In the genomic region with DNA sequence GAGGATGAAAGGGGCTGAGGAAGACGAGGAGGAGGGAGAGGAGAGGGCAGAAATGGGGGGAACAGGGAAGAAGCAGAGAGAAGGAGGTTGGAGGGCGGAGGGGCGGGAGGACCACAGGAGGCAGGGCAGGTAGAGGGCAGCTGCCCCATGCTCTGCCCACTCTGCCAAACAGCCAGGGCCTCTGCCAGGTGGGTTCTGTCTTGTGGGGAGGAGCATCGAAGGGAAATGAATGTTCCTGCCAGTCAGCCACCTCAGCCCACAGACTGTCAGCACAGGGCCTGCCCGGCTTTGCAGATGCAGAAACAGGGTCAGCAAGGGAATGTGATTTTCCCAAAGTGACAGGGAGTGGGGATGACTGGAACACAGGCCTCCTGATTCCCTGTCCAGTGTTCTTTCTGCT, we compare ENCODE assay signal across 1 cellular context.
TF ChIP-seq lines count a peak whose summit lies in the region.

No MANE protein-coding gene starts in this region.

TF ChIP-seq in H1, 55 proteins besides CTCF, POLR2A, EP300 and RAD21:
- TF ChIP-seq ASH2L (IDR thresholded peaks at IDR 0.05; ENCODE audit: low read length): no peak
- no peak for TF ChIP-seq POU5F1 (IDR thresholded peaks at IDR 0.05; ENCODE audit: low read depth, low read length)
- TF ChIP-seq, protein P1, sequence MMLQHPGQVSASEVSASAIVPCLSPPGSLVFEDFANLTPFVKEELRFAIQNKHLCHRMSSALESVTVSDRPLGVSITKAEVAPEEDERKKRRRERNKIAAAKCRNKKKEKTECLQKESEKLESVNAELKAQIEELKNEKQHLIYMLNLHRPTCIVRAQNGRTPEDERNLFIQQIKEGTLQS (IDR thresholded peaks at IDR 0.05; ENCODE audit: insufficient read depth, low read depth, low read length): no peak
- no peak for TF ChIP-seq CBX5 (IDR thresholded peaks at IDR 0.05; ENCODE audit: low read depth, low read length)
- no peak for TF ChIP-seq ZNF274 (IDR thresholded peaks at IDR 0.05; ENCODE audit: borderline replicate concordance, extremely low read depth, low read length)
- no peak for TF ChIP-seq SAP30 (IDR thresholded peaks at IDR 0.05; ENCODE audit: insufficient read depth, insufficient replicate concordance, low read length)
- TF ChIP-seq KDM5A (IDR thresholded peaks at IDR 0.05; ENCODE audit: low read length): no peak
- TF ChIP-seq CHD2 (IDR thresholded peaks at IDR 0.05; ENCODE audit: low read length): no peak
- no peak for TF ChIP-seq SRF (IDR thresholded peaks at IDR 0.05; ENCODE audit: low read depth, low read length)
- no peak for TF ChIP-seq HDAC6 (IDR thresholded peaks at IDR 0.05; ENCODE audit: low read depth, low read length)
- TF ChIP-seq, protein P2, sequence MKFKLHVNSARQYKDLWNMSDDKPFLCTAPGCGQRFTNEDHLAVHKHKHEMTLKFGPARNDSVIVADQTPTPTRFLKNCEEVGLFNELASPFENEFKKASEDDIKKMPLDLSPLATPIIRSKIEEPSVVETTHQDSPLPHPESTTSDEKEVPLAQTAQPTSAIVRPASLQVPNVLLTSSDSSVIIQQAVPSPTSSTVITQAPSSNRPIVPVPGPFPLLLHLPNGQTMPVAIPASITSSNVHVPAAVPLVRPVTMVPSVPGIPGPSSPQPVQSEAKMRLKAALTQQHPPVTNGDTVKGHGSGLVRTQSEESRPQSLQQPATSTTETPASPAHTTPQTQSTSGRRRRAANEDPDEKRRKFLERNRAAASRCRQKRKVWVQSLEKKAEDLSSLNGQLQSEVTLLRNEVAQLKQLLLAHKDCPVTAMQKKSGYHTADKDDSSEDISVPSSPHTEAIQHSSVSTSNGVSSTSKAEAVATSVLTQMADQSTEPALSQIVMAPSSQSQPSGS (IDR thresholded peaks at IDR 0.05; ENCODE audit: low read length): no peak
- TF ChIP-seq, protein P3, sequence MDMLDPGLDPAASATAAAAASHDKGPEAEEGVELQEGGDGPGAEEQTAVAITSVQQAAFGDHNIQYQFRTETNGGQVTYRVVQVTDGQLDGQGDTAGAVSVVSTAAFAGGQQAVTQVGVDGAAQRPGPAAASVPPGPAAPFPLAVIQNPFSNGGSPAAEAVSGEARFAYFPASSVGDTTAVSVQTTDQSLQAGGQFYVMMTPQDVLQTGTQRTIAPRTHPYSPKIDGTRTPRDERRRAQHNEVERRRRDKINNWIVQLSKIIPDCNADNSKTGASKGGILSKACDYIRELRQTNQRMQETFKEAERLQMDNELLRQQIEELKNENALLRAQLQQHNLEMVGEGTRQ (IDR thresholded peaks at IDR 0.05; ENCODE audit: low read length): no peak
- TF ChIP-seq SIRT6 (IDR thresholded peaks at IDR 0.05; ENCODE audit: low read length): no peak
